8 cellular contexts compared by ENCODE assay signal in the genomic region with DNA sequence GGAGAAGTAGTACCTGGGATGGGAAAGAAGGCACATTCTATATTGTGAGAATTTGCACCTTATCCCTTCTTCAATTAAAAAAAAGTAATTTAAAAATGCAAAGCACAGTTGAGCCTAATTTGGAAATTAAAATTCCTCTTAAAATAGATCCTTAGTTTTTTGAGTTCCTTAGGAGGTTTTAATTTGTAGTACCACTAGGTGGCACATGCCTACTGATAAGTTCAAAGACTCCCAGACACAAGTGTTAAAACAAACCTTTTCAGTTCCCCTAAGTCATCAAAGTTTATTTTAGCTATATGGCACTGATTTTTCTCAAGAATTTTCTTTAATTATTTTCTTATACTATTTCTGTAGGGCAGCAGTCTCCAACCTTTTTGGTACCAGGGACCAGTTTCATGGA.
A peak's percentile ranks its signal among the peaks of the same experiment; 100 is the strongest.
DNase-seq lines count a peak whose midpoint lies in the region; ATAC-seq and TF ChIP-seq lines count a peak whose summit lies in the region.

No MANE protein-coding gene starts in this region.

- in situ Hi-C loops in gastrocnemius medialis (cut with MboI; ENCODE audit: low sequenced_read_pairs in 4 of 4) = no loop called here

- no peak overlapping the region for H3K27ac ChIP-seq in RWPE2 (ENCODE audit: poor library complexity, severe bottlenecking)
- no peak overlapping the region for H3K27ac ChIP-seq in gastrocnemius medialis
- H3K27ac ChIP-seq in coronary artery = no peak overlapping the region

- H3K9me3 ChIP-seq in RWPE2 (ENCODE audit: severe bottlenecking) = no peaks in the 10 kb centered on the region
- H3K9me3 ChIP-seq in gastrocnemius medialis = no peaks in the 10 kb centered on the region

- H3K36me3 ChIP-seq in RWPE2 (ENCODE audit: low read depth) (no peaks in the 10 kb centered on the region), gastrocnemius medialis (no peaks in the 10 kb centered on the region)

- TF ChIP-seq CTCF in AG10803 (conservative IDR thresholded peaks at IDR 0.05; ENCODE audit: low read length) (peak; percentile 76), RWPE2 (IDR thresholded peaks at IDR 0.05; ENCODE audit: poor library complexity, severe bottlenecking) (peak; percentile 71), gastrocnemius medialis (IDR thresholded peaks at IDR 0.05 in 4 of 5, conservative IDR thresholded peaks at IDR 0.05 in 1 of 5) (peak in 4 of 5 experiments; percentile 39 to 63 (median 45)), coronary artery (IDR thresholded peaks at IDR 0.05) (no peak)

- TF ChIP-seq POLR2A in gastrocnemius medialis (IDR thresholded peaks at IDR 0.05) = no peak

- no peaks in the 10 kb centered on the region for H3K27me3 ChIP-seq in RWPE2 (ENCODE audit: insufficient read depth, poor library complexity, severe bottlenecking)
- no peaks in the 10 kb centered on the region for H3K27me3 ChIP-seq in gastrocnemius medialis

- intact Hi-C loops in gastrocnemius medialis (cut with DNase I; ENCODE audit: low total_unique reads) = loop anchor here (5.0 to 10.0 kb wide), 2 partner anchors 251 to 1719 kb away; no protein-coding TSS in a partner anchor

- ATAC-seq in GM18519 (IDR thresholded peaks at IDR 0.05; ENCODE audit: low FRiP score, unreplicated experiment) (peak; percentile 82), RWPE2 (ENCODE audit: low read depth) (no peak), gastrocnemius medialis (peak in 1 of 2 donors; percentile 55)

- no peak overlapping the region for H3K4me3 ChIP-seq in AG10803 (ENCODE audit: low read length)
- no peak overlapping the region for H3K4me3 ChIP-seq in RWPE2 (ENCODE audit: severe bottlenecking)
- H3K4me3 ChIP-seq in gastrocnemius medialis = no peak overlapping the region
- H3K4me3 ChIP-seq in coronary artery = no peak overlapping the region

- H3K4me1 ChIP-seq in RWPE2 (ENCODE audit: insufficient read depth, poor library complexity, severe bottlenecking) = no peaks in the 10 kb centered on the region
- H3K4me1 ChIP-seq in gastrocnemius medialis = no peaks in the 10 kb centered on the region

- DNase-seq in AG10803 (ENCODE audit: low read depth) = peak; percentile 66
- DNase-seq in HT-29 (ENCODE audit: low spot score) = peak; percentile 33
- no peak for DNase-seq in RWPE2 (ENCODE audit: low spot score)
- DNase-seq in fibroblast of the conjunctiva (ENCODE audit: low read depth) = peak; percentile 49
- no peak for DNase-seq in gastrocnemius medialis
- no peak for DNase-seq in DMS153 treated with DMSO at 0.1 percent for 48 hours (lab: John Stamatoyannopoulos, UW; ENCODE audit: unreplicated experiment)
- no peak for DNase-seq in coronary artery (ENCODE audit: low spot score)

Comparison
In these comparisons a context has a peak if more than half of its experiments do, and no peak if none do; other contexts are left out.
1. DNase-seq: peak in AG10803 (single experiment), HT-29 (single experiment) and fibroblast of the conjunctiva (single experiment); none in RWPE2 (single experiment), gastrocnemius medialis (0 of 2), DMS153 treated with DMSO at 0.1 percent for 48 hours (single experiment) and coronary artery (single experiment).